ENCODE assay signal across 10 cellular contexts in genomic region chr7:158649279-158649678, GRCh38. TPM values are rescaled to one million over a fixed set of nuclear protein-coding genes. Genes with fewer than 3 reads are reported as not detected.
A peak's percentile ranks its signal among the peaks of the same experiment; 100 is the strongest.
DNase-seq lines count a peak whose midpoint lies in the region; ATAC-seq and TF ChIP-seq lines count a peak whose summit lies in the region.
"Had no signal": no experiment of that assay in that cellular context is flagged by ENCODE, and none has a peak within 500 bp of the region (broad histone marks: within the 10 kb centered on the region; RNA-seq: fewer than 3 reads in every experiment).

No MANE protein-coding gene starts in this region.

- peaks cover 16 to 43% of the 10 kb centered on the region in 2 donors for H3K36me3 Mint-ChIP-seq in activated T-cell treated with anti-CD3 and anti-CD28 coated beads, Interleukin-2, amount 50 U/mL, for 72 hours (ENCODE audit: insufficient read depth in 2 of 2)

- H2AFZ ChIP-seq in mammary epithelial cell (ENCODE audit: low read depth, low read length): no peak overlapping the region

- peaks cover 21% of the 10 kb centered on the region for H3K79me2 ChIP-seq in mammary epithelial cell (ENCODE audit: insufficient read depth, low read length)

- TF ChIP-seq POLR2A in right lobe of liver (IDR thresholded peaks at IDR 0.05): no peak

- H3K4me3 ChIP-seq in LNCaP clone FGC (ENCODE audit: low read depth, low read length) (no peak overlapping the region), mammary epithelial cell (replicated peaks in 1 of 3; ENCODE audit: insufficient read depth in 1 of 3, low read depth in 2 of 3, low read length in 3 of 3) (no peak overlapping the region), right lobe of liver (no peak overlapping the region)
- H3K4me3 ChIP-seq: esophagus squamous epithelium, SJCRH30 had no signal

- intact Hi-C loops in mammary epithelial cell (cut with micrococcal nuclease) (no loop called here), right lobe of liver (cut with DNase I) (no loop called here)

- peak; percentile 82 for DNase-seq in AG08396 (ENCODE audit: low spot score)
- DNase-seq in LNCaP clone FGC (ENCODE audit: low read depth): peak; percentile 26
- DNase-seq in mammary epithelial cell: peak; percentile 60
- no peak for DNase-seq in right lobe of liver
- no peak for DNase-seq in activated T-cell treated with anti-CD3 and anti-CD28 coated beads, Interleukin-2, amount 50 U/mL, for 72 hours
- no peak for DNase-seq in NCI-H2227 treated with DMSO at 0.1 percent for 48 hours (lab: John Stamatoyannopoulos, UW)
- DNase-seq: esophagus squamous epithelium, SJCRH30 had no signal

- no peaks in the 10 kb centered on the region for H3K27me3 Mint-ChIP-seq in activated T-cell treated with anti-CD3 and anti-CD28 coated beads, Interleukin-2, amount 50 U/mL, for 72 hours (ENCODE audit: low read depth)

- H3K9me3 Mint-ChIP-seq in activated T-cell treated with anti-CD3 and anti-CD28 coated beads, Interleukin-2, amount 50 U/mL, for 72 hours: peaks cover 0 to 2% of the 10 kb centered on the region in 2 donors

- no TSS peak for BruUV-seq in mammary epithelial cell (replicated peaks; lab: Mats Ljungman, UMichigan)

- ATAC-seq in right lobe of liver: peak; percentile 86 to 92 (median 88)
- ATAC-seq in HG03025 (IDR thresholded peaks at IDR 0.05; ENCODE audit: low FRiP score, unreplicated experiment): no peak
- ATAC-seq in activated T-cell treated with anti-CD3 and anti-CD28 coated beads, Interleukin-2, amount 50 U/mL, for 72 hours (replicated peaks in 1 of 2): no peak
- no peak for ATAC-seq in GM18502 (IDR thresholded peaks at IDR 0.05; ENCODE audit: poor library complexity, unreplicated experiment)

- no peak overlapping the region for H3K9ac ChIP-seq in mammary epithelial cell (ENCODE audit: insufficient read depth, low read length)

- in situ Hi-C loops in mammary epithelial cell (cut with MboI; ENCODE audit: low sequenced_read_pairs in 2 of 2): no loop called here

- 4% methylated on average over 2 of the region's 2 CpGs for WGBS in mammary epithelial cell (ENCODE audit: low coverage, missing lambda C conversion rate)
- 27% methylated on average over 2 of the region's 2 CpGs for WGBS in right lobe of liver (ENCODE audit: insufficient coverage, low coverage, low lambda C conversion rate, missing lambda C conversion rate)

- CTCF ChIA-PET in mammary epithelial cell (lab: Charles Lee; ENCODE audit: low non-redundant PET): no interaction called here

- H3K36me3 ChIP-seq in mammary epithelial cell (ENCODE audit: insufficient read depth, low read length) (peaks cover 7% of the 10 kb centered on the region), right lobe of liver (no peaks in the 10 kb centered on the region)

- H3K27ac ChIP-seq in mammary epithelial cell (ENCODE audit: insufficient read depth, low read depth, low read length): peak overlapping the region; percentile 33
- H3K27ac ChIP-seq in right lobe of liver: peak overlapping the region; percentile 37 to 68 (median 62)
- H3K27ac ChIP-seq: SJCRH30 had no signal

- no peak overlapping the region for H3K4me3 Mint-ChIP-seq in activated T-cell treated with anti-CD3 and anti-CD28 coated beads, Interleukin-2, amount 50 U/mL, for 72 hours

- no peak overlapping the region for H3K4me2 ChIP-seq in mammary epithelial cell (ENCODE audit: insufficient read depth, low read depth, low read length)

- peaks cover 5% of the 10 kb centered on the region for H3K4me1 Mint-ChIP-seq in activated T-cell treated with anti-CD3 and anti-CD28 coated beads, Interleukin-2, amount 50 U/mL, for 72 hours (ENCODE audit: low read depth)

- dilution Hi-C loops in mammary epithelial cell (cut with HindIII; ENCODE audit: low sequenced_read_pairs): no loop called here

- TF ChIP-seq CTCF in LNCaP clone FGC (IDR thresholded peaks at IDR 0.05; ENCODE audit: control insufficient read depth, extremely low read depth, insufficient read depth) (no peak), mammary epithelial cell (conservative IDR thresholded peaks at IDR 0.05 in 1 of 2, IDR thresholded peaks at IDR 0.05 in 1 of 2; ENCODE audit: extremely low read depth in 1 of 2, insufficient read depth in 1 of 2, low read depth in 1 of 2, low read length in 2 of 2) (no peak), right lobe of liver (IDR thresholded peaks at IDR 0.05) (no peak)

- no peaks in the 10 kb centered on the region for H4K20me1 ChIP-seq in mammary epithelial cell (ENCODE audit: insufficient read depth, low read length)

- H3K27me3 ChIP-seq in mammary epithelial cell (ENCODE audit: insufficient read depth, low read length): no peaks in the 10 kb centered on the region
- H3K27me3 ChIP-seq in right lobe of liver: no peaks in the 10 kb centered on the region
- H3K27me3 ChIP-seq: esophagus squamous epithelium, SJCRH30 had no signal

- H3K4me1 ChIP-seq in mammary epithelial cell (ENCODE audit: insufficient read depth, low read length) (peaks cover 8% of the 10 kb centered on the region), right lobe of liver (peaks cover 0 to 4% (median 0%) of the 10 kb centered on the region in 4 donors)
- H3K4me1 ChIP-seq: esophagus squamous epithelium, SJCRH30 had no signal

- H3K9me3 ChIP-seq in mammary epithelial cell (replicated peaks; ENCODE audit: insufficient read depth, low read length): no peaks in the 10 kb centered on the region
- no peaks in the 10 kb centered on the region for H3K9me3 ChIP-seq in right lobe of liver
- H3K9me3 ChIP-seq: esophagus squamous epithelium, SJCRH30 had no signal

- H3K27ac Mint-ChIP-seq in activated T-cell treated with anti-CD3 and anti-CD28 coated beads, Interleukin-2, amount 50 U/mL, for 72 hours: no peak overlapping the region

RNA-seq across cellular contexts. Expression of gene NCAPG2, which starts 55.3 kb away (rescaled TPM):
- total RNA-seq in mammary epithelial cell: 10 to 100 TPM in 1 of 2 donors, 1 to 10 TPM in 1; 3.2 to 42.0 TPM
- 27.4 TPM for polyA plus RNA-seq in mammary epithelial cell
- polyA minus RNA-seq in mammary epithelial cell: 25.8 TPM
- total RNA-seq in right lobe of liver: 1 to 10 TPM; 2.7 to 4.8 (median 4.2) TPM
- 100 to 1,000 TPM; 129 to 134 TPM for total RNA-seq in activated T-cell treated with anti-CD3 and anti-CD28 coated beads, Interleukin-2, amount 50 U/mL, for 72 hours

Comparison
In these comparisons a context has a peak if more than half of its experiments do, and no peak if none do; other contexts are left out.
1. DNase-seq: peak in AG08396 (single experiment), LNCaP clone FGC (single experiment) and mammary epithelial cell (single experiment); none in right lobe of liver (0 of 3), activated T-cell treated with anti-CD3 and anti-CD28 coated beads, Interleukin-2, amount 50 U/mL, for 72 hours (0 of 2) and NCI-H2227 treated with DMSO at 0.1 percent for 48 hours (single experiment).
2. ATAC-seq: peak in right lobe of liver (4 of 4); none in HG03025 (single experiment), activated T-cell treated with anti-CD3 and anti-CD28 coated beads, Interleukin-2, amount 50 U/mL, for 72 hours (0 of 2) and GM18502 (single experiment).